14 cellular contexts compared by ENCODE assay signal in genomic region chr4:151807220-151807619, GRCh38. TPM values are rescaled to one million over a fixed set of nuclear protein-coding genes. Genes with fewer than 3 reads are reported as not detected.
DNase-seq lines count a peak whose midpoint lies in the region; ATAC-seq and TF ChIP-seq lines count a peak whose summit lies in the region.
"Had no signal": no experiment of that assay in that cellular context is flagged by ENCODE, and none has a peak within 500 bp of the region (broad histone marks: within the 10 kb centered on the region; RNA-seq: fewer than 3 reads in every experiment).

No MANE protein-coding gene starts in this region.

- H3K36me3 ChIP-seq in Peyer's patch = no peaks in the 10 kb centered on the region
- H3K36me3 ChIP-seq in uterus = no peaks in the 10 kb centered on the region
- H3K36me3 ChIP-seq: BLaER1, pancreas had no signal

- intact Hi-C loops in cardiac septum (cut with DNase I) = loop anchor here (1.0 to 10.0 kb wide), 7 partner anchors 26 to 575 kb away; partner anchors contain the start of gene GATB
- intact Hi-C loops in uterus (cut with DNase I; ENCODE audit: low total_unique reads) = no loop called here

- peak; percentile 40 for DNase-seq in COLO668 (lab: John Stamatoyannopoulos, UW; ENCODE audit: unreplicated experiment)
- DNase-seq in Peyer's patch = peak in 2 of 3 donors; percentile 53 to 73
- peak; percentile 80 for DNase-seq in cardiac septum (ENCODE audit: low spot score)
- no peak for DNase-seq in osteocyte (ENCODE audit: extremely low spot score, unreplicated experiment)
- DNase-seq in T-helper 2 cell treated with Interferon-gamma antibody and Interleukin-4, amounts not matched to agents 5 μg/mL and 100 μg/mL, for 36 hours (ENCODE audit: low spot score) = no peak
- no peak for DNase-seq in kidney tubule cell (ENCODE audit: low spot score)
- DNase-seq in uterus = no peak
- DNase-seq: activated CD4-positive, alpha-beta T cell treated with anti-CD3 and anti-CD28 coated beads, Interleukin-2, amount 50 U/mL, for 48 hours; hippocampal formation; NCI-H2227 treated with DMSO at 0.1 percent for 48 hours; pancreas had no signal

- H3K4me3 ChIP-seq in Peyer's patch = no peak overlapping the region
- no peak overlapping the region for H3K4me3 ChIP-seq in uterus
- H3K4me3 ChIP-seq: BLaER1, pancreas had no signal

- peak overlapping the region; percentile 91 for H3K27ac Mint-ChIP-seq in osteocyte (ENCODE audit: unreplicated experiment)
- H3K27ac Mint-ChIP-seq in T-helper 2 cell treated with Interferon-gamma antibody and Interleukin-4, amounts not matched to agents 5 μg/mL and 100 μg/mL, for 36 hours = no peak overlapping the region
- H3K27ac Mint-ChIP-seq: endodermal cell had no signal

- no peaks in the 10 kb centered on the region for H3K9me3 ChIP-seq in Peyer's patch
- no peaks in the 10 kb centered on the region for H3K9me3 ChIP-seq in uterus
- H3K9me3 ChIP-seq: BLaER1, pancreas had no signal

- H3K36me3 Mint-ChIP-seq in osteocyte (ENCODE audit: unreplicated experiment) = no peaks in the 10 kb centered on the region
- H3K36me3 Mint-ChIP-seq in T-helper 2 cell treated with Interferon-gamma antibody and Interleukin-4, amounts not matched to agents 5 μg/mL and 100 μg/mL, for 36 hours (ENCODE audit: low read depth) = no peaks in the 10 kb centered on the region

- H3K27me3 Mint-ChIP-seq in osteocyte (ENCODE audit: unreplicated experiment) = no peaks in the 10 kb centered on the region
- H3K27me3 Mint-ChIP-seq in T-helper 2 cell treated with Interferon-gamma antibody and Interleukin-4, amounts not matched to agents 5 μg/mL and 100 μg/mL, for 36 hours (ENCODE audit: low read depth) = no peaks in the 10 kb centered on the region

- no peaks in the 10 kb centered on the region for H3K9me3 Mint-ChIP-seq in osteocyte (ENCODE audit: unreplicated experiment)
- H3K9me3 Mint-ChIP-seq in T-helper 2 cell treated with Interferon-gamma antibody and Interleukin-4, amounts not matched to agents 5 μg/mL and 100 μg/mL, for 36 hours = no peaks in the 10 kb centered on the region

- no peaks in the 10 kb centered on the region for H3K27me3 ChIP-seq in Peyer's patch
- no peaks in the 10 kb centered on the region for H3K27me3 ChIP-seq in uterus
- H3K27me3 ChIP-seq: BLaER1, pancreas had no signal

- H3K4me1 Mint-ChIP-seq in osteocyte (ENCODE audit: unreplicated experiment) = peaks cover 18% of the 10 kb centered on the region
- no peaks in the 10 kb centered on the region for H3K4me1 Mint-ChIP-seq in T-helper 2 cell treated with Interferon-gamma antibody and Interleukin-4, amounts not matched to agents 5 μg/mL and 100 μg/mL, for 36 hours (ENCODE audit: low read depth)

- TF ChIP-seq CTCF in Peyer's patch (IDR thresholded peaks at IDR 0.05) = no peak
- no peak for TF ChIP-seq CTCF in osteocyte (IDR thresholded peaks at IDR 0.05)
- no peak for TF ChIP-seq CTCF in uterus (IDR thresholded peaks at IDR 0.05)

- H3K4me1 ChIP-seq in Peyer's patch (no peaks in the 10 kb centered on the region), uterus (no peaks in the 10 kb centered on the region)
- H3K4me1 ChIP-seq: pancreas had no signal

- H3K27ac ChIP-seq in Peyer's patch (peak overlapping the region in 1 of 4 donors; percentile 15), uterus (no peak overlapping the region)
- H3K27ac ChIP-seq: BLaER1, pancreas had no signal

- TF ChIP-seq POLR2A in Peyer's patch (IDR thresholded peaks at IDR 0.05) (no peak), uterus (IDR thresholded peaks at IDR 0.05) (no peak)

- no peak for ATAC-seq in HG02763 (IDR thresholded peaks at IDR 0.05; ENCODE audit: unreplicated experiment)
- ATAC-seq: pancreas had no signal

- no peak overlapping the region for H3K4me3 Mint-ChIP-seq in osteocyte (ENCODE audit: unreplicated experiment)
- H3K4me3 Mint-ChIP-seq in T-helper 2 cell treated with Interferon-gamma antibody and Interleukin-4, amounts not matched to agents 5 μg/mL and 100 μg/mL, for 36 hours = no peak overlapping the region
- H3K4me3 Mint-ChIP-seq: endodermal cell had no signal

RNA-seq across cellular contexts. Expression of gene GATB, which starts 46.4 kb away (rescaled TPM):
- total RNA-seq in Peyer's patch (10 to 100 TPM; 19.6 to 28.9 (median 23.8) TPM), cardiac septum (75.1 TPM), osteocyte (18.0 and 20.9 TPM in 2 replicates), uterus (10 to 100 TPM in 2 of 4 donors, 1 to 10 TPM in 2; 2.8 to 31.5 (median 12.4) TPM)

Comparison
In these comparisons a context has a peak if more than half of its experiments do, and no peak if none do; other contexts are left out.
1. DNase-seq: peak in COLO668 (single experiment), Peyer's patch (2 of 3) and cardiac septum (single experiment); none in osteocyte (single experiment), T-helper 2 cell treated with Interferon-gamma antibody and Interleukin-4, amounts not matched to agents 5 μg/mL and 100 μg/mL, for 36 hours (single experiment), kidney tubule cell (single experiment) and uterus (0 of 2).